ENCODE assay signal across 8 cellular contexts in genomic region chr3:13016083-13016725, GRCh38. TPM values are rescaled to one million over a fixed set of nuclear protein-coding genes. Genes with fewer than 3 reads are reported as not detected.
DNase-seq lines count a peak whose midpoint lies in the region; ATAC-seq and TF ChIP-seq lines count a peak whose summit lies in the region.

No MANE protein-coding gene starts in this region.

- no peaks in the 10 kb centered on the region for H3K9me3 Mint-ChIP-seq in activated CD4-positive, alpha-beta T cell treated with anti-CD3 and anti-CD28 coated beads for 36 hours (ENCODE audit: low read depth)

- H3K9ac ChIP-seq in DND-41 (ENCODE audit: low read depth, low read length), result peak overlapping the region; percentile 83

- H3K27me3 ChIP-seq in DND-41 (ENCODE audit: insufficient read depth, low read length, poor library complexity) (no peaks in the 10 kb centered on the region), gastroesophageal sphincter (no peaks in the 10 kb centered on the region)

- intact Hi-C loops in activated CD4-positive, alpha-beta T cell treated with anti-CD3 and anti-CD28 coated beads for 36 hours (cut with DNase I, micrococcal nuclease), result loop anchor here (10.0 kb wide), 2 partner anchors 821 to 1419 kb away; no protein-coding TSS in a partner anchor

- TF ChIP-seq CTCF in DND-41 (IDR thresholded peaks at IDR 0.05; ENCODE audit: borderline replicate concordance, extremely low read depth, low read length, poor library complexity, severe bottlenecking) (no peak), gastroesophageal sphincter (IDR thresholded peaks at IDR 0.05) (no peak)

- no peak for TF ChIP-seq POLR2A in gastroesophageal sphincter (IDR thresholded peaks at IDR 0.05)

- peak overlapping the region; percentile 72 for H3K4me3 Mint-ChIP-seq in activated CD4-positive, alpha-beta T cell treated with anti-CD3 and anti-CD28 coated beads for 36 hours

- H4K20me1 ChIP-seq in DND-41 (ENCODE audit: insufficient read depth, low read length), result no peaks in the 10 kb centered on the region

- no peaks in the 10 kb centered on the region for H3K9me3 ChIP-seq in DND-41 (ENCODE audit: insufficient read depth, low read length, severe bottlenecking)
- no peaks in the 10 kb centered on the region for H3K9me3 ChIP-seq in gastroesophageal sphincter

- POLR2A ChIA-PET in activated CD4-positive, alpha-beta T cell treated with anti-CD3 and anti-CD28 coated beads for 36 hours (lab: Charles Lee), result interaction anchor here (1.5 kb wide), 1 partner anchor 12 kb away, joined by 6 read pairs; no protein-coding TSS in a partner anchor

- peak overlapping the region; percentile 70 for H3K4me2 ChIP-seq in DND-41 (ENCODE audit: insufficient read depth, low read length)

- CTCF ChIA-PET in activated CD4-positive, alpha-beta T cell treated with anti-CD3 and anti-CD28 coated beads for 36 hours (lab: Charles Lee), result interaction anchor here (0.6 to 2.2 kb wide), 2 partner anchors 21 to 53 kb away, joined by 3 to 9 read pairs; no protein-coding TSS in a partner anchor

- H3K4me3 ChIP-seq in DND-41 (ENCODE audit: low read depth in 1 of 2, low read length in 2 of 2), result peak overlapping the region in 1 of 2 experiments; percentile 52; a peak in 3 of 4 replicates
- peak overlapping the region in 1 of 2 donors; percentile 31 for H3K4me3 ChIP-seq in gastroesophageal sphincter

- H3K36me3 ChIP-seq in DND-41 (ENCODE audit: insufficient read depth, low read length), result no peaks in the 10 kb centered on the region
- H3K36me3 ChIP-seq in gastroesophageal sphincter, result no peaks in the 10 kb centered on the region

- peak overlapping the region; percentile 61 for H2AFZ ChIP-seq in DND-41 (ENCODE audit: low read depth, low read length)

- 38 to 60% methylated on average over 11 to 14 of the region's 18 CpGs for WGBS in gastroesophageal sphincter (ENCODE audit: low coverage in 1 of 2), 2 donors

- DNase-seq in DND-41, result peak; percentile 94
- peak; percentile 28 for DNase-seq in KG1 (lab: John Stamatoyannopoulos, UW)
- peak; percentile 78 for DNase-seq in activated CD4-positive, alpha-beta T cell treated with anti-CD3 and anti-CD28 coated beads for 36 hours
- peak; percentile 31 for DNase-seq in stimulated activated CD4-positive, alpha-beta T cell treated with anti-CD3 and anti-CD28 coated beads, Interleukin-2, amount 100 ng/mL, for 4 hours (ENCODE audit: low read depth)
- no peak for DNase-seq in HT-29 (ENCODE audit: low spot score)
- DNase-seq in OCI-M2 (lab: John Stamatoyannopoulos, UW; ENCODE audit: unreplicated experiment), result no peak

- H3K79me2 ChIP-seq in DND-41 (ENCODE audit: insufficient read depth, low read length), result 0 out of 2 replicates have a peak, but pooled peaks cover 8% of the 10 kb centered on the region

- peaks cover 51% of the 10 kb centered on the region for H3K4me1 Mint-ChIP-seq in activated CD4-positive, alpha-beta T cell treated with anti-CD3 and anti-CD28 coated beads for 36 hours

- H3K27ac Mint-ChIP-seq in activated CD4-positive, alpha-beta T cell treated with anti-CD3 and anti-CD28 coated beads for 36 hours, result peak overlapping the region; percentile 98

- ATAC-seq in DND-41 (ENCODE audit: insufficient read depth, low read depth) (peak; percentile 75), GM21367 (IDR thresholded peaks at IDR 0.05; ENCODE audit: unreplicated experiment) (peak; percentile 27), gastroesophageal sphincter (peak; percentile 32)
- peak; percentile 9 for ATAC-seq in activated CD4-positive, alpha-beta T cell treated with anti-CD3 and anti-CD28 coated beads for 36 hours

- H3K27ac ChIP-seq in DND-41 (ENCODE audit: low read length) (peak overlapping the region; percentile 97), gastroesophageal sphincter (peak overlapping the region; percentile 10 to 79 (median 69))

- TF ChIP-seq EP300 in gastroesophageal sphincter (IDR thresholded peaks at IDR 0.05), result no peak

- H3K4me1 ChIP-seq in DND-41 (ENCODE audit: insufficient read depth, low read length) (peaks cover 81% of the 10 kb centered on the region), gastroesophageal sphincter (peaks cover 0 to 56% (median 9%) of the 10 kb centered on the region in 3 donors)

- H3K27me3 Mint-ChIP-seq in activated CD4-positive, alpha-beta T cell treated with anti-CD3 and anti-CD28 coated beads for 36 hours, result no peaks in the 10 kb centered on the region

- peaks cover 7% of the 10 kb centered on the region for H3K36me3 Mint-ChIP-seq in activated CD4-positive, alpha-beta T cell treated with anti-CD3 and anti-CD28 coated beads for 36 hours (ENCODE audit: low read depth)

RNA-seq across cellular contexts. Expression of gene IQSEC1, which starts 57.0 kb away (rescaled TPM):
- 10 to 100 TPM; 36.8 to 40.4 TPM for total RNA-seq in activated CD4-positive, alpha-beta T cell treated with anti-CD3 and anti-CD28 coated beads for 36 hours
- total RNA-seq in gastroesophageal sphincter, result 100 to 1,000 TPM in 1 of 4 donors, 10 to 100 TPM in 3; 49.5 to 104 (median 61.7) TPM
- 3.6 and 4.8 TPM in 2 replicates for total RNA-seq in HT-29 (2014; rRNA removed; shearing (Covaris generic))

Comparison
In these comparisons a context has a peak if more than half of its experiments do, and no peak if none do; other contexts are left out.
1. ATAC-seq: peak in every context shown above with its lines; median percentile 75 in DND-41; 32 in gastroesophageal sphincter; 27 in GM21367; 9 in activated CD4-positive, alpha-beta T cell treated with anti-CD3 and anti-CD28 coated beads for 36 hours.
2. DNase-seq: peak in DND-41 (single experiment), KG1 (single experiment), activated CD4-positive, alpha-beta T cell treated with anti-CD3 and anti-CD28 coated beads for 36 hours (single experiment) and stimulated activated CD4-positive, alpha-beta T cell treated with anti-CD3 and anti-CD28 coated beads, Interleukin-2, amount 100 ng/mL, for 4 hours (single experiment); none in HT-29 (single experiment) and OCI-M2 (single experiment).